ENCODE assay signal across 19 cellular contexts in genomic region chr17:78001612-78002011, GRCh38.
"Had no signal": no experiment of that assay in that cellular context is flagged by ENCODE, and none has a peak within 500 bp of the region (broad histone marks: within the 10 kb centered on the region; RNA-seq: fewer than 3 reads in every experiment).

No MANE protein-coding gene starts in this region.

- H3K27me3 Mint-ChIP-seq: natural killer cell treated with Interleukin-12 subunit alpha and Interleukin-12 subunit beta and Interleukin-15 and Interleukin-18, amount 100 ng/mL, for 72 hours; type B pancreatic cell had no signal

- ATAC-seq: gastroesophageal sphincter; left lobe of liver; mucosa of descending colon; natural killer cell treated with Interleukin-12 subunit alpha and Interleukin-12 subunit beta and Interleukin-15 and Interleukin-18, amount 100 ng/mL, for 72 hours had no signal

- H3K27ac ChIP-seq: esophagus squamous epithelium, neural progenitor cell, ovary had no signal

- H3K9ac ChIP-seq: neural progenitor cell had no signal

- H3K36me3 Mint-ChIP-seq: natural killer cell treated with Interleukin-12 subunit alpha and Interleukin-12 subunit beta and Interleukin-15 and Interleukin-18, amount 100 ng/mL, for 72 hours had no signal

- H3K4me2 ChIP-seq: neural progenitor cell had no signal

- H3K4me3 ChIP-seq: esophagus squamous epithelium, gastroesophageal sphincter, mucosa of descending colon, neural progenitor cell, ovary, right atrium auricular region had no signal

- DNase-seq: cortex of kidney; effector memory CD4-positive, alpha-beta T cell; esophagus squamous epithelium; foreskin fibroblast; glutamatergic neuron; islet precursor cell; mammary epithelial cell; mucosa of descending colon; nucleus accumbens; ovary; small intestine; stimulated activated CD4-positive, alpha-beta T cell treated with anti-CD3 and anti-CD28 coated beads, Interleukin-12 subunit alpha, Interleukin-12 subunit beta, amount 100 ng/mL, for 4 hours; stimulated activated naive CD4-positive, alpha-beta T cell had no signal

- FAIRE-seq: small intestine had no signal

- H3K9me3 ChIP-seq: esophagus squamous epithelium, gastroesophageal sphincter, mucosa of descending colon, ovary, right atrium auricular region had no signal

- H3K4me3 Mint-ChIP-seq: natural killer cell treated with Interleukin-12 subunit alpha and Interleukin-12 subunit beta and Interleukin-15 and Interleukin-18, amount 100 ng/mL, for 72 hours; neural progenitor cell; type B pancreatic cell had no signal

- H3K27ac Mint-ChIP-seq: natural killer cell treated with Interleukin-12 subunit alpha and Interleukin-12 subunit beta and Interleukin-15 and Interleukin-18, amount 100 ng/mL, for 72 hours; neural progenitor cell; type B pancreatic cell had no signal

- H2AFZ ChIP-seq: neural progenitor cell had no signal

- H3K36me3 ChIP-seq: ovary, right atrium auricular region had no signal

- H3K9me3 Mint-ChIP-seq: natural killer cell treated with Interleukin-12 subunit alpha and Interleukin-12 subunit beta and Interleukin-15 and Interleukin-18, amount 100 ng/mL, for 72 hours; neural progenitor cell; type B pancreatic cell had no signal

- H3K27me3 ChIP-seq: esophagus squamous epithelium, gastroesophageal sphincter, neural progenitor cell, ovary, right atrium auricular region had no signal
